1 cellular context compared by ENCODE assay signal in the genomic region with DNA sequence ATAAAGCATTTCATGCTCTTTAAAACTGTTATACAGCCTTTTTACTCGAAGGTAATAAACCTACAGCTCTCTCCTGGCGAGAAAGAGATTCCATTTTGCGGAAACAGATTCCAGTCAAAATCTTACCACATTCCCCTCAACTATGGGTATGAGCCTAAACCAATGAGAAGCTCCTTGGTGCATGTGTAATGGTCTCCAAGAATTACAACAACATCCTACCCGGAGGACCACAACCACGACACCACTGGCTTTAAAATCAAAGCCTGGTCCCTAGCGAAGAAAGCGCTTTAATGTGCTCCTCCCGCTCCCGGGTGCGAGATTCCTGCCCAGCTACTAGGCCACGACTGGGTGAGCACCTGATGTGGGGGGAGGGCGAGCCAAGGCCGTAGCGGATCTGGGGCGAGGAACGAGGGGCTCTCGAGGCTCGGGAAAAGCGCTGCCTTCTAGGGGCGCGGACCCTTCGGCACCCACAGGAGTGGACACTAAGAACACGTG.
TF ChIP-seq lines count a peak whose summit lies in the region.

No MANE protein-coding gene starts in this region.

TF ChIP-seq in GM12878, 131 proteins besides CTCF, POLR2A, EP300 and RAD21:
- TF ChIP-seq, protein P1, sequence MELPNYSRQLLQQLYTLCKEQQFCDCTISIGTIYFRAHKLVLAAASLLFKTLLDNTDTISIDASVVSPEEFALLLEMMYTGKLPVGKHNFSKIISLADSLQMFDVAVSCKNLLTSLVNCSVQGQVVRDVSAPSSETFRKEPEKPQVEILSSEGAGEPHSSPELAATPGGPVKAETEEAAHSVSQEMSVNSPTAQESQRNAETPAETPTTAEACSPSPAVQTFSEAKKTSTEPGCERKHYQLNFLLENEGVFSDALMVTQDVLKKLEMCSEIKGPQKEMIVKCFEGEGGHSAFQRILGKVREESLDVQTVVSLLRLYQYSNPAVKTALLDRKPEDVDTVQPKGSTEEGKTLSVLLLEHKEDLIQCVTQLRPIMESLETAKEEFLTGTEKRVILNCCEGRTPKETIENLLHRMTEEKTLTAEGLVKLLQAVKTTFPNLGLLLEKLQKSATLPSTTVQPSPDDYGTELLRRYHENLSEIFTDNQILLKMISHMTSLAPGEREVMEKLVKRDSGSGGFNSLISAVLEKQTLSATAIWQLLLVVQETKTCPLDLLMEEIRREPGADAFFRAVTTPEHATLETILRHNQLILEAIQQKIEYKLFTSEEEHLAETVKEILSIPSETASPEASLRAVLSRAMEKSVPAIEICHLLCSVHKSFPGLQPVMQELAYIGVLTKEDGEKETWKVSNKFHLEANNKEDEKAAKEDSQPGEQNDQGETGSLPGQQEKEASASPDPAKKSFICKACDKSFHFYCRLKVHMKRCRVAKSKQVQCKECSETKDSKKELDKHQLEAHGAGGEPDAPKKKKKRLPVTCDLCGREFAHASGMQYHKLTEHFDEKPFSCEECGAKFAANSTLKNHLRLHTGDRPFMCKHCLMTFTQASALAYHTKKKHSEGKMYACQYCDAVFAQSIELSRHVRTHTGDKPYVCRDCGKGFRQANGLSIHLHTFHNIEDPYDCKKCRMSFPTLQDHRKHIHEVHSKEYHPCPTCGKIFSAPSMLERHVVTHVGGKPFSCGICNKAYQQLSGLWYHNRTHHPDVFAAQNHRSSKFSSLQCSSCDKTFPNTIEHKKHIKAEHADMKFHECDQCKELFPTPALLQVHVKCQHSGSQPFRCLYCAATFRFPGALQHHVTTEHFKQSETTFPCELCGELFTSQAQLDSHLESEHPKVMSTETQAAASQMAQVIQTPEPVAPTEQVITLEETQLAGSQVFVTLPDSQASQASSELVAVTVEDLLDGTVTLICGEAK (IDR thresholded peaks at IDR 0.05; ENCODE audit: borderline replicate concordance), result no peak
- TF ChIP-seq CBX5 (IDR thresholded peaks at IDR 0.05; ENCODE audit: low read depth) (no peak), PML (IDR thresholded peaks at IDR 0.05; ENCODE audit: low read length) (no peak), IRF4 (IDR thresholded peaks at IDR 0.05; ENCODE audit: low read depth, low read length) (0 out of 2 replicates have a peak, but pooled peaks have one; percentile 9), YY1 (IDR thresholded peaks at IDR 0.05; ENCODE audit: low read depth, low read length) (no peak), MXI1 (IDR thresholded peaks at IDR 0.05; ENCODE audit: low read depth, low read length) (0 out of 2 replicates have a peak, but pooled peaks have one; percentile 13), LARP7 (IDR thresholded peaks at IDR 0.05) (peak; percentile 34; the same call in 1 of the 2 replicates), CHD4 (IDR thresholded peaks at IDR 0.05) (no peak), TCF7 (IDR thresholded peaks at IDR 0.05; ENCODE audit: borderline replicate concordance) (no peak), TBL1XR1 (IDR thresholded peaks at IDR 0.05; ENCODE audit: low read depth, low read length) (no peak), NBN (IDR thresholded peaks at IDR 0.05) (0 out of 2 replicates have a peak, but pooled peaks have one; percentile 0), IKZF2 (IDR thresholded peaks at IDR 0.05) (peak in 1 of 2 experiments; percentile 11; a peak in 1 of 4 replicates), CHD2 (IDR thresholded peaks at IDR 0.05; ENCODE audit: borderline replicate concordance, low read depth, low read length) (0 out of 2 replicates have a peak, but pooled peaks have one; percentile 24), EED (IDR thresholded peaks at IDR 0.05; ENCODE audit: low read depth) (no peak)
- TF ChIP-seq, protein P2, sequence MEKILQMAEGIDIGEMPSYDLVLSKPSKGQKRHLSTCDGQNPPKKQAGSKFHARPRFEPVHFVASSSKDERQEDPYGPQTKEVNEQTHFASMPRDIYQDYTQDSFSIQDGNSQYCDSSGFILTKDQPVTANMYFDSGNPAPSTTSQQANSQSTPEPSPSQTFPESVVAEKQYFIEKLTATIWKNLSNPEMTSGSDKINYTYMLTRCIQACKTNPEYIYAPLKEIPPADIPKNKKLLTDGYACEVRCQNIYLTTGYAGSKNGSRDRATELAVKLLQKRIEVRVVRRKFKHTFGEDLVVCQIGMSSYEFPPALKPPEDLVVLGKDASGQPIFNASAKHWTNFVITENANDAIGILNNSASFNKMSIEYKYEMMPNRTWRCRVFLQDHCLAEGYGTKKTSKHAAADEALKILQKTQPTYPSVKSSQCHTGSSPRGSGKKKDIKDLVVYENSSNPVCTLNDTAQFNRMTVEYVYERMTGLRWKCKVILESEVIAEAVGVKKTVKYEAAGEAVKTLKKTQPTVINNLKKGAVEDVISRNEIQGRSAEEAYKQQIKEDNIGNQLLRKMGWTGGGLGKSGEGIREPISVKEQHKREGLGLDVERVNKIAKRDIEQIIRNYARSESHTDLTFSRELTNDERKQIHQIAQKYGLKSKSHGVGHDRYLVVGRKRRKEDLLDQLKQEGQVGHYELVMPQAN (conservative IDR thresholded peaks at IDR 0.05), result peak; percentile 64
- TF ChIP-seq, protein P3, sequence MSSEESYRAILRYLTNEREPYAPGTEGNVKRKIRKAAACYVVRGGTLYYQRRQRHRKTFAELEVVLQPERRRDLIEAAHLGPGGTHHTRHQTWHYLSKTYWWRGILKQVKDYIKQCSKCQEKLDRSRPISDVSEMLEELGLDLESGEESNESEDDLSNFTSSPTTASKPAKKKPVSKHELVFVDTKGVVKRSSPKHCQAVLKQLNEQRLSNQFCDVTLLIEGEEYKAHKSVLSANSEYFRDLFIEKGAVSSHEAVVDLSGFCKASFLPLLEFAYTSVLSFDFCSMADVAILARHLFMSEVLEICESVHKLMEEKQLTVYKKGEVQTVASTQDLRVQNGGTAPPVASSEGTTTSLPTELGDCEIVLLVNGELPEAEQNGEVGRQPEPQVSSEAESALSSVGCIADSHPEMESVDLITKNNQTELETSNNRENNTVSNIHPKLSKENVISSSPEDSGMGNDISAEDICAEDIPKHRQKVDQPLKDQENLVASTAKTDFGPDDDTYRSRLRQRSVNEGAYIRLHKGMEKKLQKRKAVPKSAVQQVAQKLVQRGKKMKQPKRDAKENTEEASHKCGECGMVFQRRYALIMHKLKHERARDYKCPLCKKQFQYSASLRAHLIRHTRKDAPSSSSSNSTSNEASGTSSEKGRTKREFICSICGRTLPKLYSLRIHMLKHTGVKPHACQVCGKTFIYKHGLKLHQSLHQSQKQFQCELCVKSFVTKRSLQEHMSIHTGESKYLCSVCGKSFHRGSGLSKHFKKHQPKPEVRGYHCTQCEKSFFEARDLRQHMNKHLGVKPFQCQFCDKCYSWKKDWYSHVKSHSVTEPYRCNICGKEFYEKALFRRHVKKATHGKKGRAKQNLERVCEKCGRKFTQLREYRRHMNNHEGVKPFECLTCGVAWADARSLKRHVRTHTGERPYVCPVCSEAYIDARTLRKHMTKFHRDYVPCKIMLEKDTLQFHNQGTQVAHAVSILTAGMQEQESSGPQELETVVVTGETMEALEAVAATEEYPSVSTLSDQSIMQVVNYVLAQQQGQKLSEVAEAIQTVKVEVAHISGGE (CRISPR knock-in tag; IDR thresholded peaks at IDR 0.05), result no peak
- TF ChIP-seq, protein P4, sequence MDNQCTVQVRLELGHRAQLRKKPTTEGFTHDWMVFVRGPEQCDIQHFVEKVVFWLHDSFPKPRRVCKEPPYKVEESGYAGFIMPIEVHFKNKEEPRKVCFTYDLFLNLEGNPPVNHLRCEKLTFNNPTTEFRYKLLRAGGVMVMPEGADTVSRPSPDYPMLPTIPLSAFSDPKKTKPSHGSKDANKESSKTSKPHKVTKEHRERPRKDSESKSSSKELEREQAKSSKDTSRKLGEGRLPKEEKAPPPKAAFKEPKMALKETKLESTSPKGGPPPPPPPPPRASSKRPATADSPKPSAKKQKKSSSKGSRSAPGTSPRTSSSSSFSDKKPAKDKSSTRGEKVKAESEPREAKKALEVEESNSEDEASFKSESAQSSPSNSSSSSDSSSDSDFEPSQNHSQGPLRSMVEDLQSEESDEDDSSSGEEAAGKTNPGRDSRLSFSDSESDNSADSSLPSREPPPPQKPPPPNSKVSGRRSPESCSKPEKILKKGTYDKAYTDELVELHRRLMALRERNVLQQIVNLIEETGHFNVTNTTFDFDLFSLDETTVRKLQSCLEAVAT (IDR thresholded peaks at IDR 0.05), result 0 out of 2 replicates have a peak, but pooled peaks have one; percentile 9
